1 cellular context compared by ENCODE assay signal in the genomic region with DNA sequence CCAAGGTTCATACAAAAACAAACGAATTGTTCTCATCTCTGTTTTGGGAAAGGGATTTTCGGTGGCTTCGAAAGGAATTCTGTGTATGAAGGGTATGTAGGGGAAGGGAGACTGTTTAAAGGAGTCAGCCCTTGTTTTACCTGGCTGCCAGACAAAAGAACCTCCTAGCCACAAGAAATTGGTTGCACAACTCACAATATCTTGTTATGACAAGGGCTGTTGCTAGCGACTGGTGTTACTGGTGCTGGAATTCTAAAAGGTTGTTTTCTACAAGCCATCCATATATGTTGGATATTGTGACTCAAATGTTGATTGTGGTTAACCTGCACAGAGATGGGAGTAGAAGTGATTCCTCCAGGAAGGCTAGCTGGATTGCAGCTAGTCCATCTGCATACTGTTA.
TF ChIP-seq lines count a peak whose summit lies in the region.

No MANE protein-coding gene starts in this region.

TF ChIP-seq in SK-N-SH, 30 proteins besides CTCF, POLR2A, EP300 and RAD21 (continued from another document):
- TF ChIP-seq, protein P1, sequence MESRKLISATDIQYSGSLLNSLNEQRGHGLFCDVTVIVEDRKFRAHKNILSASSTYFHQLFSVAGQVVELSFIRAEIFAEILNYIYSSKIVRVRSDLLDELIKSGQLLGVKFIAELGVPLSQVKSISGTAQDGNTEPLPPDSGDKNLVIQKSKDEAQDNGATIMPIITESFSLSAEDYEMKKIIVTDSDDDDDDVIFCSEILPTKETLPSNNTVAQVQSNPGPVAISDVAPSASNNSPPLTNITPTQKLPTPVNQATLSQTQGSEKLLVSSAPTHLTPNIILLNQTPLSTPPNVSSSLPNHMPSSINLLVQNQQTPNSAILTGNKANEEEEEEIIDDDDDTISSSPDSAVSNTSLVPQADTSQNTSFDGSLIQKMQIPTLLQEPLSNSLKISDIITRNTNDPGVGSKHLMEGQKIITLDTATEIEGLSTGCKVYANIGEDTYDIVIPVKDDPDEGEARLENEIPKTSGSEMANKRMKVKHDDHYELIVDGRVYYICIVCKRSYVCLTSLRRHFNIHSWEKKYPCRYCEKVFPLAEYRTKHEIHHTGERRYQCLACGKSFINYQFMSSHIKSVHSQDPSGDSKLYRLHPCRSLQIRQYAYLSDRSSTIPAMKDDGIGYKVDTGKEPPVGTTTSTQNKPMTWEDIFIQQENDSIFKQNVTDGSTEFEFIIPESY (IDR thresholded peaks at IDR 0.05; ENCODE audit: borderline replicate concordance, low read depth), result no peak
- TF ChIP-seq MEF2A (IDR thresholded peaks at IDR 0.05; ENCODE audit: borderline replicate concordance, low read depth) (no peak), EZH2phosphoT487 (IDR thresholded peaks at IDR 0.05; ENCODE audit: borderline replicate concordance, low read depth) (no peak)
